Comparison of ENCODE assay signal across 28 cellular contexts in the genomic region with DNA sequence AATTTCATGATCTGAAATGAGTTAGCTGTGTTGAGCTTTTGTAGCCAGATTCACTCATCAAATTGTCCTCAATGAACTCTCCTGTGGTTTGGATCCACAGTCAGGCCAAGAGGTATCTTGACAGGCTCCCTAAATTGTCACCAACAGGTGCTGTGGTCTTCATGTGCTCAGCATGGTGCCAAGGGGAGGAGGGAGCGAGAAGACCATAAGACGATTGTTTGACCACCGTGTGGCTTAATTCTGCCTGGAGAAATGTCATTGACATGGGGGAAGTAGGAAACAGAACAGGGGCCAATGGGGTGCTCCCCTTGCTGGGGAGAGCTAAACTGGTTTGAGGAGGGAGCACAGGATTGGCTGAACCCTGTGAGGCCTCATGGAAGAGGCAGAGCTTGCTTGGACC.
"Had no signal": no experiment of that assay in that cellular context is flagged by ENCODE, and none has a peak within 500 bp of the region (broad histone marks: within the 10 kb centered on the region; RNA-seq: fewer than 3 reads in every experiment).

No MANE protein-coding gene starts in this region.

- H3K4me3 ChIP-seq: neural progenitor cell, ovary, psoas muscle, right lobe of liver, sigmoid colon, skin epidermis, smooth muscle cell, spleen, suprapubic skin, testis, tibial artery, upper lobe of left lung, vagina had no signal

- H3K9ac ChIP-seq: neural progenitor cell, parathyroid adenoma had no signal

- H3K27me3 ChIP-seq: neural progenitor cell, ovary, right lobe of liver, testis, tibial artery, upper lobe of left lung, vagina had no signal

- DNase-seq: natural killer cell; occipital lobe; ovary; posterior cingulate gyrus; psoas muscle; right cardiac atrium; right lobe of liver; sigmoid colon; spleen; stimulated activated CD4-positive, alpha-beta T cell treated with anti-CD3 and anti-CD28 coated beads, Interleukin-12 subunit alpha, Interleukin-12 subunit beta, amount 100 ng/mL, for 4 hours; stimulated activated CD4-positive, alpha-beta T cell treated with anti-CD3 and anti-CD28 coated beads, Interleukin-1b, Interleukin-23, amount 100 ng/mL, for 48 hours; stimulated activated CD4-positive, alpha-beta T cell treated with anti-CD3 and anti-CD28 coated beads, Interleukin-4, amount 100 ng/mL, for 1 hour; stimulated activated CD4-positive, alpha-beta T cell treated with anti-CD3 and anti-CD28 coated beads, Interleukin-4, amount 100 ng/mL, for 4 hours; stimulated activated CD8-positive, alpha-beta memory T cell treated with anti-CD3 and anti-CD28 coated beads, Interleukin-4, amount 100 ng/mL, for 48 hours; stimulated activated naive CD4-positive, alpha-beta T cell; stimulated activated naive CD8-positive, alpha-beta T cell treated with anti-CD3 and anti-CD28 coated beads, Interleukin-15, amount 100 ng/mL, for 72 hours; stimulated activated naive CD8-positive, alpha-beta T cell treated with anti-CD3 and anti-CD28 coated beads, Interleukin-15, Interleukin-2, amounts not matched to agents 100 U/mL and 50 U/mL, for 24 hours; substantia nigra; testis; tibial artery; trophoblast cell; upper lobe of left lung had no signal

- H3K27ac ChIP-seq: neural progenitor cell, ovary, parathyroid adenoma, psoas muscle, right lobe of liver, sigmoid colon, skin epidermis, spleen, suprapubic skin, testis, tibial artery, upper lobe of left lung, vagina had no signal

- H3K9me3 ChIP-seq: ovary, right lobe of liver, sigmoid colon, spleen, suprapubic skin, testis, tibial artery, upper lobe of left lung, vagina had no signal

- H3K4me1 ChIP-seq: neural progenitor cell, parathyroid adenoma, psoas muscle, spleen, suprapubic skin, testis, upper lobe of left lung, vagina had no signal

- H3K36me3 ChIP-seq: neural progenitor cell, ovary, right lobe of liver, sigmoid colon, spleen, suprapubic skin, tibial artery, upper lobe of left lung, vagina had no signal

- H3K4me2 ChIP-seq: neural progenitor cell, smooth muscle cell had no signal
